17 cellular contexts compared by ENCODE assay signal in the genomic region with DNA sequence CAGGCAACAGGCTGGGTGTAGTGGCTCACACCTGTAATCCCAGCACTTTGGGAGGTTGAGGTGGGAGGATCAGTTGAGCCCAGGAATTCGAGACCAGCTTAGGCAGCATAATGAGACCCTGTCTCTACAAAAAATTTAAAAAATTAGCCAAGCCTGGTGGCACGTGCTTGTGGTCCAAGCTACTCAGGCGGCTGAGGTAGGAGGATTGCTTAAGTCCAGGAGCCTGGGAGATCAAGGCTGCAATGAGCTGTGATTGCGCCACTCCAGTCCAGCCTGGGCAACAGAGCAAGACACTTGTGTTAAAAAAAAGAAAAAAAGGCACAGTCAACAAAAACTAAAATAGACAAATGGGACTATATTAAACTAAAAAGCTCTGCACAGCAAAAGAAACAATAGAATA. TPM values are rescaled to one million over a fixed set of nuclear protein-coding genes. Genes with fewer than 3 reads are reported as not detected.
DNase-seq lines count a peak whose midpoint lies in the region; ATAC-seq and TF ChIP-seq lines count a peak whose summit lies in the region.
"Had no signal": no experiment of that assay in that cellular context is flagged by ENCODE, and none has a peak within 500 bp of the region (broad histone marks: within the 10 kb centered on the region; RNA-seq: fewer than 3 reads in every experiment).

No MANE protein-coding gene starts in this region.

- H3K36me3 ChIP-seq in left lung = no peaks in the 10 kb centered on the region
- H3K36me3 ChIP-seq in stomach = no peaks in the 10 kb centered on the region
- H3K36me3 ChIP-seq: tibial nerve had no signal

- H3K4me1 ChIP-seq in left lung (peaks cover 8 to 98% of the 10 kb centered on the region in 2 donors), stomach (peaks cover 28 to 87% (median 65%) of the 10 kb centered on the region in 4 donors)

- intact Hi-C loops in left lung (cut with DNase I) (no loop called here), stomach (cut with DNase I; ENCODE audit: low total_unique reads) (no loop called here)

- H3K9me3 ChIP-seq in left lung (no peaks in the 10 kb centered on the region), stomach (no peaks in the 10 kb centered on the region)
- H3K9me3 ChIP-seq: SJSA1, tibial nerve had no signal

- TF ChIP-seq CTCF in VCaP (conservative IDR thresholded peaks at IDR 0.05) = no peak
- TF ChIP-seq CTCF in left lung (IDR thresholded peaks at IDR 0.05) = no peak
- no peak for TF ChIP-seq CTCF in stomach (IDR thresholded peaks at IDR 0.05)

- no peak for TF ChIP-seq EP300 in stomach (IDR thresholded peaks at IDR 0.05)

- WGBS in stomach, 5 donors = 84 to 94% (median 89%) methylated on average over 4 of the region's 4 CpGs

- ATAC-seq in left lung = peak; percentile 13
- ATAC-seq in GM18870 (IDR thresholded peaks at IDR 0.05; ENCODE audit: unreplicated experiment) = no peak

- H3K27me3 ChIP-seq in left lung = no peaks in the 10 kb centered on the region
- no peaks in the 10 kb centered on the region for H3K27me3 ChIP-seq in stomach
- H3K27me3 ChIP-seq: SJSA1, tibial nerve had no signal

- H3K27ac ChIP-seq in VCaP (peak overlapping the region; percentile 73), left lung (peak overlapping the region; percentile 64 to 84), stomach (peak overlapping the region in 3 of 5 donors; percentile 68 to 80 (median 72))
- H3K27ac ChIP-seq: GM23248, SJSA1 had no signal

- no peak for TF ChIP-seq POLR2A in stomach (IDR thresholded peaks at IDR 0.05)

- H3K4me3 ChIP-seq in left lung (no peak overlapping the region), stomach (no peak overlapping the region)
- H3K4me3 ChIP-seq: GM23248, SJSA1, tibial nerve had no signal

- DNase-seq in activated effector memory CD4-positive, alpha-beta T cell treated with anti-CD3 and anti-CD28 coated beads, Interleukin-2, amount 50 U/mL, for 16 hours = peak; percentile 5
- no peak for DNase-seq in activated effector memory CD4-positive, alpha-beta T cell treated with Interleukin-2 at 50 U/mL for 16 hours
- DNase-seq in left lung (peak; percentile 77 to 86), stomach (no peak), Ammon's horn (ENCODE audit: low spot score) (no peak), glomerular visceral epithelial cell (ENCODE audit: extremely low spot score) (no peak)
- DNase-seq: ACHN; activated CD4-positive, CD25-positive, alpha-beta regulatory T cell treated with anti-CD3 and anti-CD28 coated beads, Interleukin-2, amount 50 U/mL, for 72 hours; activated gamma-delta T cell; DND-41; GM23248; hypothalamus; NCI-H2029 treated with DMSO at 0.1 percent for 48 hours had no signal

RNA-seq across cellular contexts. Expression of a gene that starts 29.3 kb away (rescaled TPM):
- total RNA-seq in left lung (100 to 1,000 TPM; 380 to 385 TPM), stomach (100 to 1,000 TPM in 4 of 5 donors, 10 to 100 TPM in 1; 18.0 to 134 (median 127) TPM)
- 100 to 1,000 TPM; 158 to 328 (median 246) TPM for polyA plus RNA-seq in stomach

RNA-seq across cellular contexts. Expression of a gene that starts 43.3 kb away (rescaled TPM):
- total RNA-seq in left lung (10 to 100 TPM; 21.9 to 34.4 TPM), stomach (10 to 100 TPM in 4 of 5 donors, 1 to 10 TPM in 1; 9.4 to 42.3 (median 33.0) TPM)
- 1 to 10 TPM; 3.2 to 4.1 (median 4.0) TPM for polyA plus RNA-seq in stomach

RNA-seq across cellular contexts. Expression of a gene that starts 53.7 kb away (rescaled TPM):
- total RNA-seq in left lung = 10 to 100 TPM; 28.3 to 33.7 TPM
- 10 to 100 TPM in 4 of 5 donors, 1 to 10 TPM in 1; 7.0 to 51.6 (median 21.9) TPM for total RNA-seq in stomach
- polyA plus RNA-seq in stomach = 10 to 100 TPM; 39.9 to 62.1 (median 60.8) TPM

Comparison
In these comparisons a context has a peak if more than half of its experiments do, and no peak if none do; other contexts are left out.
1. DNase-seq: peak in activated effector memory CD4-positive, alpha-beta T cell treated with anti-CD3 and anti-CD28 coated beads, Interleukin-2, amount 50 U/mL, for 16 hours (single experiment) and left lung (2 of 2); none in activated effector memory CD4-positive, alpha-beta T cell treated with Interleukin-2 at 50 U/mL for 16 hours (single experiment), stomach (single experiment), Ammon's horn (single experiment) and glomerular visceral epithelial cell (single experiment).
2. Peak in every context shown above with its lines, with median percentiles within 50 percentile points of each other: H3K27ac ChIP-seq.